In genomic region chr2:214220251-214220650, GRCh38 we compare ENCODE assay signal across 8 cellular contexts.
"Had no signal": no experiment of that assay in that cellular context is flagged by ENCODE, and none has a peak within 500 bp of the region (broad histone marks: within the 10 kb centered on the region; RNA-seq: fewer than 3 reads in every experiment).

No MANE protein-coding gene starts in this region.

- H3K27ac ChIP-seq: HL-60 had no signal

- H3K9me3 ChIP-seq: HAP-1 had no signal

- H3K36me3 ChIP-seq: HAP-1 had no signal

- ATAC-seq: HCT116, K562 had no signal

- DNase-seq: GOT3, H7, HFFc6, IMR-90 had no signal

- FAIRE-seq: K562 had no signal

- H3K4me3 ChIP-seq: HAP-1, K562 had no signal
